12 cellular contexts compared by ENCODE assay signal in the genomic region with DNA sequence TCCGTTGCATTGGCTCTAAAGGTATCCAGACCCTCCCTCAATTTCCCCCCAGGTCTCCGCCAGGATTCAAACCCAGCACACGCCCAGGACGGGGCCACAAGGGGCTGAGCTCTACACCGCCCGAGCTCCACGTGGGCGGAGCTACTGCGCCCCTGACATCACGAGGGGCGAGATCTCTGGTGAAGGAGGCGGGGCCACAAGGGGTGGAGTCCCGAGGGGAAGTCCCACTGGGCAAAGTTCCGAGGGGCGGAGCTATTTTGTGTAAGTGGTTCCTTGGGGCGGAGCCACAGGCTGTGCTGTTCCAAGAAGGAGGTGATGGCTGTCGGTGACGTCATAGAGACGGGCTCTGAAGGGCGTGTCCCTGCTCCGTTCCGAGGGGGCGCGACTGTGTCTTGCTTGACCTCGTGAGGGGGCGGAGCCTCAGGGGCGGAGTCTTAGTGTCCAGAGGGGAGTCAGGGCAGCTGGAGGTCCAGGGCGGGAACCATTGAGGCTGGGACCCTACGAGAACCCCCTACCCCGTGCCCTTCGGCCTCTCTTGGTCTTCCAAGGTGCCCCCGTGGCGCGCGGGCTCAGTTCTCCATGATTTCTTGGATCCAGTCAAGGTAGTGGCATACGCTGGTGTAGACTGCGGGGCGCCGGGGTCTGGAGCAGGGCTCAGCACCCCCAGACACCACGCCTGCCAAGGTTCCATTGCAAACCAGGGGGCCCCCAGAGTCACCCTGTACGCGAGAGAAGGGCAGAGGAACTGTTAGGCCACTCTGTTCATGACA. TPM values are rescaled to one million over a fixed set of nuclear protein-coding genes. Genes with fewer than 3 reads are reported as not detected.
DNase-seq lines count a peak whose midpoint lies in the region; ATAC-seq and TF ChIP-seq lines count a peak whose summit lies in the region.
"Had no signal": no experiment of that assay in that cellular context is flagged by ENCODE, and none has a peak within 500 bp of the region (broad histone marks: within the 10 kb centered on the region; RNA-seq: fewer than 3 reads in every experiment).

No MANE protein-coding gene starts in this region.

- H3K4me1 Mint-ChIP-seq in glutamatergic neuron (ENCODE audit: low read depth, unreplicated experiment): no peaks in the 10 kb centered on the region

- peak in 1 of 2 donors; percentile 36 for TF ChIP-seq POLR2A in tibial nerve (IDR thresholded peaks at IDR 0.05)

- H3K36me3 ChIP-seq in PC-9 (ENCODE audit: low read depth): peaks cover 7% of the 10 kb centered on the region; the same call in 1 of the 2 replicates
- H3K36me3 ChIP-seq in tibial nerve: no peaks in the 10 kb centered on the region
- H3K36me3 ChIP-seq: vagina had no signal

- H2AFZ ChIP-seq in PC-9: peak overlapping the region; percentile 77

- TF ChIP-seq CTCF in PC-9 (conservative IDR thresholded peaks at IDR 0.05) (no peak), glutamatergic neuron (IDR thresholded peaks at IDR 0.05; ENCODE audit: partially characterized antibody, unreplicated experiment) (no peak), tibial nerve (IDR thresholded peaks at IDR 0.05) (no peak)

- CTCF ChIA-PET in PC-9 (lab: Charles Lee): interaction anchor here (0.5 to 2.6 kb wide), 6 partner anchors 14 to 617 kb away, joined by 3 to 20 read pairs (median 4); no protein-coding TSS in a partner anchor

- peaks cover 26% of the 10 kb centered on the region for H3K79me2 ChIP-seq in PC-9 (ENCODE audit: low read depth)

- no peak overlapping the region for H3K27ac ChIP-seq in right cardiac atrium (ENCODE audit: low read length)
- H3K27ac ChIP-seq in PC-9: peak overlapping the region; percentile 66
- H3K27ac ChIP-seq in tibial nerve: no peak overlapping the region

- H3K27me3 ChIP-seq in right cardiac atrium (ENCODE audit: control insufficient read depth, insufficient read depth) (no peaks in the 10 kb centered on the region), PC-9 (ENCODE audit: insufficient read depth, low read depth) (no peaks in the 10 kb centered on the region), tibial nerve (peaks cover 0 to 19% of the 10 kb centered on the region in 2 donors)
- H3K27me3 ChIP-seq: vagina had no signal

- H3K9me3 Mint-ChIP-seq in glutamatergic neuron (ENCODE audit: unreplicated experiment): peaks cover 1% of the 10 kb centered on the region

- peak; percentile 28 to 61 (median 59) for DNase-seq in right cardiac atrium
- no peak for DNase-seq in cardiac septum (ENCODE audit: low spot score)
- peak; percentile 94 to 98 for DNase-seq in PC-9
- peak; percentile 43 for DNase-seq in glutamatergic neuron
- peak; percentile 9 to 22 for DNase-seq in tibial nerve (ENCODE audit: low spot score in 2 of 2)
- DNase-seq in GM19238 (ENCODE audit: insufficient read length, low spot score): no peak
- no peak for DNase-seq in T1000 (lab: John Stamatoyannopoulos, UW)
- DNase-seq in glomerular visceral epithelial cell (ENCODE audit: extremely low spot score): no peak
- DNase-seq: activated gamma-delta T cell, foreskin fibroblast, GF-D8 had no signal

- no peaks in the 10 kb centered on the region for H3K36me3 Mint-ChIP-seq in glutamatergic neuron (ENCODE audit: unreplicated experiment)

- H3K27me3 Mint-ChIP-seq in glutamatergic neuron (ENCODE audit: unreplicated experiment): peaks cover 16% of the 10 kb centered on the region

- H4K20me1 ChIP-seq in PC-9 (ENCODE audit: insufficient read depth): no peaks in the 10 kb centered on the region

- POLR2A ChIA-PET in PC-9 (lab: Charles Lee; ENCODE audit: unreplicated experiment): interaction anchor here (0.5 to 2.1 kb wide), 17 partner anchors 8 to 492 kb away, joined by 3 to 19 read pairs (median 5); partner anchors contain the start of genes JOSD2, KLK5 and KLK6

- H3K9me2 ChIP-seq in PC-9 (ENCODE audit: insufficient read depth): no peaks in the 10 kb centered on the region

- peaks cover 19% of the 10 kb centered on the region; the same call in 1 of the 2 replicates for H3F3A ChIP-seq in PC-9 (ENCODE audit: insufficient read depth, low read depth)

- 67% methylated on average over 42 of the region's 42 CpGs for WGBS in right cardiac atrium
- WGBS in tibial nerve, 2 donors: 58 to 64% methylated on average over 31 to 39 of the region's 42 CpGs

- peak in 1 of 2 donors; percentile 58 for ATAC-seq in right cardiac atrium

- H3K4me3 Mint-ChIP-seq in glutamatergic neuron (ENCODE audit: unreplicated experiment): no peak overlapping the region

- H3K4me3 ChIP-seq in right cardiac atrium (ENCODE audit: low read length): no peak overlapping the region
- H3K4me3 ChIP-seq in PC-9: peak overlapping the region; percentile 64
- no peak overlapping the region for H3K4me3 ChIP-seq in tibial nerve

- H3K4me1 ChIP-seq in right cardiac atrium (ENCODE audit: control insufficient read depth, insufficient read depth, low read length): no peaks in the 10 kb centered on the region
- peaks cover 8% of the 10 kb centered on the region for H3K4me1 ChIP-seq in PC-9 (replicated peaks; ENCODE audit: insufficient read depth)
- H3K4me1 ChIP-seq in tibial nerve: no peaks in the 10 kb centered on the region
- H3K4me1 ChIP-seq: vagina had no signal

- TF ChIP-seq EP300 in tibial nerve (IDR thresholded peaks at IDR 0.05): peak in 1 of 2 donors; percentile 31

- no peaks in the 10 kb centered on the region for H3K9me3 ChIP-seq in right cardiac atrium (ENCODE audit: control insufficient read depth, low read length)
- H3K9me3 ChIP-seq in PC-9 (ENCODE audit: insufficient read depth, low read depth): no peaks in the 10 kb centered on the region
- peaks cover 0 to 7% (median 0%) of the 10 kb centered on the region in 4 donors for H3K9me3 ChIP-seq in tibial nerve
- H3K9me3 ChIP-seq: vagina had no signal

- BruUV-seq in PC-9 (replicated peaks; lab: Mats Ljungman, UMichigan): no TSS peak

- intact Hi-C loops in right cardiac atrium (cut with DNase I) (no loop called here), cardiac septum (cut with DNase I) (no loop called here), PC-9 (cut with micrococcal nuclease; ENCODE audit: unreplicated experiment) (loop anchor here (1.0 kb wide), 2 partner anchors 51 to 72 kb away; no protein-coding TSS in a partner anchor)

- H3K4me2 ChIP-seq in PC-9: peak overlapping the region; percentile 93

- no peak overlapping the region for H3K27ac Mint-ChIP-seq in glutamatergic neuron (ENCODE audit: unreplicated experiment)

RNA-seq across cellular contexts. Expression of gene KLK8, which starts 1.3 kb away (rescaled TPM):
- total RNA-seq in right cardiac atrium: not detected
- 0.07 TPM for polyA plus RNA-seq in right cardiac atrium
- not detected for total RNA-seq in cardiac septum
- 120 and 128 TPM in 2 replicates for total RNA-seq in PC-9 (2021)
- total RNA-seq in glutamatergic neuron (ENCODE audit: unreplicated experiment): not detected
- total RNA-seq in tibial nerve: 1 to 10 TPM in 3 of 4 donors, not detected in 1; 1.6 to 2.2 (median 1.9) TPM

RNA-seq across cellular contexts. Expression of gene KLK10, which starts 16.8 kb away (rescaled TPM):
- total RNA-seq in right cardiac atrium (under 1 TPM in 3 of 4 donors, not detected in 1; 0.48 to 0.89 (median 0.50) TPM), cardiac septum (not detected), PC-9 (2021) (28.0 and 28.9 TPM in 2 replicates), glutamatergic neuron (ENCODE audit: unreplicated experiment) (not detected), tibial nerve (1 to 10 TPM in 2 of 4 donors, under 1 TPM in 1, not detected in 1; 0.22 to 3.1 (median 1.4) TPM)
- polyA plus RNA-seq in right cardiac atrium: 0.48 TPM

RNA-seq across cellular contexts. Expression of gene KLK7, which starts 19.0 kb away (rescaled TPM):
- total RNA-seq in right cardiac atrium (not detected), cardiac septum (not detected), PC-9 (2021) (98.1 and 138 TPM in 2 replicates), glutamatergic neuron (ENCODE audit: unreplicated experiment) (not detected), tibial nerve (1 to 10 TPM in 3 of 4 donors, under 1 TPM in 1; 0.90 to 7.6 (median 4.6) TPM)
- polyA plus RNA-seq in right cardiac atrium: not detected

RNA-seq across cellular contexts. Expression of gene KLK11, which starts 23.7 kb away (rescaled TPM):
- total RNA-seq in right cardiac atrium (under 1 TPM in 3 of 4 donors, not detected in 1; 0.50 to 0.69 (median 0.50) TPM), cardiac septum (not detected), PC-9 (2021) (1.5 and 1.6 TPM in 2 replicates), glutamatergic neuron (ENCODE audit: unreplicated experiment) (not detected), tibial nerve (1 to 10 TPM in 1 of 4 donors, not detected in 3; 1.3 TPM)
- polyA plus RNA-seq in right cardiac atrium: 0.14 TPM

RNA-seq across cellular contexts. Expression of gene KLK12, which starts 32.1 kb away (rescaled TPM):
- total RNA-seq in right cardiac atrium (not detected), cardiac septum (not detected), PC-9 (2021) (not detected in 2 replicates), glutamatergic neuron (ENCODE audit: unreplicated experiment) (0.66 TPM), tibial nerve (not detected)
- not detected for polyA plus RNA-seq in right cardiac atrium

Comparison
In these comparisons a context has a peak if more than half of its experiments do, and no peak if none do; other contexts are left out.
1. DNase-seq: peak in right cardiac atrium (3 of 3), PC-9 (2 of 2), glutamatergic neuron (single experiment) and tibial nerve (2 of 2); none in cardiac septum (single experiment), GM19238 (single experiment), T1000 (single experiment) and glomerular visceral epithelial cell (single experiment).
2. RNA of gene KLK8, which starts 1.3 kb away (total RNA-seq): 120 to 128 TPM in PC-9; 1.6 to 2.2 TPM in tibial nerve, not detected in right cardiac atrium, not detected in cardiac septum (single experiment) and not detected in glutamatergic neuron (single experiment); every median in the first group is over 10 times any median in the second.
3. RNA of gene KLK7, which starts 19.0 kb away (total RNA-seq): 98.1 to 138 TPM in PC-9; 0.90 to 7.6 TPM in tibial nerve, not detected in right cardiac atrium, not detected in cardiac septum (single experiment) and not detected in glutamatergic neuron (single experiment); every median in the first group is over 10 times any median in the second.